Comparison of ENCODE assay signal across 20 cellular contexts in genomic region chr14:99327050-99327449, GRCh38. TPM values are rescaled to one million over a fixed set of nuclear protein-coding genes. Genes with fewer than 3 reads are reported as not detected.
DNase-seq lines count a peak whose midpoint lies in the region; ATAC-seq, FAIRE-seq and TF ChIP-seq lines count a peak whose summit lies in the region.
"Had no signal": no experiment of that assay in that cellular context is flagged by ENCODE, and none has a peak within 500 bp of the region (broad histone marks: within the 10 kb centered on the region; RNA-seq: fewer than 3 reads in every experiment).

No MANE protein-coding gene starts in this region.

- no peak overlapping the region for H2BK12ac ChIP-seq in H1 (ENCODE audit: low read depth, low read length)

- H2BK20ac ChIP-seq in H1 (ENCODE audit: low read length), result no peak overlapping the region

- no peak for FAIRE-seq in H1 (lab: Jason Lieb, UNC)
- FAIRE-seq: H54 had no signal

- CTCF ChIA-PET in H1 (lab: Charles Lee; ENCODE audit: partially characterized antibody), result interaction anchor here (1.0 to 1.4 kb wide), 6 partner anchors 20 to 89 kb away, joined by 3 to 5 read pairs (median 3); no protein-coding TSS in a partner anchor

- H3K56ac ChIP-seq in H1 (replicated peaks; ENCODE audit: insufficient read length, low read depth, low read length), result no peak overlapping the region

- no peak overlapping the region for H3K27ac ChIP-seq in H1 (ENCODE audit: low read depth, low read length)
- no peak overlapping the region for H3K27ac ChIP-seq in sigmoid colon

- H3K4ac ChIP-seq in H1 (replicated peaks; ENCODE audit: insufficient read length, low read depth, low read length), result no peak overlapping the region

- H3K9ac ChIP-seq in H1 (replicated peaks in 1 of 4; ENCODE audit: extremely low read depth in 1 of 4, low read depth in 3 of 4, low read length in 3 of 4), result no peak overlapping the region

- H2AFZ ChIP-seq in H1 (ENCODE audit: low read length), result no peak overlapping the region

- H3K18ac ChIP-seq in H1 (ENCODE audit: extremely low read depth, low read length), result no peak overlapping the region

- peaks cover 12% of the 10 kb centered on the region for H3K27me3 Mint-ChIP-seq in activated naive CD8-positive, alpha-beta T cell treated with anti-CD3 and anti-CD28 coated beads, Interleukin-2, amount 50 U/mL, for 24 hours

- peak overlapping the region; percentile 38 for H4K91ac ChIP-seq in H1 (replicated peaks; ENCODE audit: insufficient read length, low read length)

- H3K23ac ChIP-seq in H1 (ENCODE audit: insufficient read length), result no peak overlapping the region

- no peaks in the 10 kb centered on the region for H3K79me2 ChIP-seq in H1 (ENCODE audit: control insufficient read depth in 1 of 2, insufficient read depth in 2 of 2, low read length in 2 of 2)

- H3K4me3 ChIP-seq in GM12875 (ENCODE audit: low read depth, low read length), result no peak overlapping the region
- no peak overlapping the region for H3K4me3 ChIP-seq in H1 (ENCODE audit: extremely low read depth in 1 of 4, insufficient read depth in 2 of 4, low read depth in 3 of 4, low read length in 4 of 4)
- H3K4me3 ChIP-seq in retinal pigment epithelial cell (ENCODE audit: low read length), result no peak overlapping the region
- H3K4me3 ChIP-seq in sigmoid colon, result no peak overlapping the region

- intact Hi-C loops in sigmoid colon (cut with DNase I), result no loop called here

- no peak overlapping the region for H2BK120ac ChIP-seq in H1 (replicated peaks; ENCODE audit: low read depth, low read length)

- WGBS in H1 (ENCODE audit: extremely low coverage in 1 of 2, insufficient coverage in 1 of 2, insufficient read length in 1 of 2, insufficient replicate concordance in 2 of 2, low coverage in 1 of 2, low lambda C conversion rate in 2 of 2, missing lambda C conversion rate in 1 of 2), 2 experiments, result 81% methylated on average over 5 of the region's 5 CpGs; no CpG with 5 or more reads in 1 of the 2 experiments
- WGBS in sigmoid colon, 2 donors, result 72 to 75% methylated on average over 5 of the region's 5 CpGs

- H3K27me3 ChIP-seq in H1 (replicated peaks in 1 of 4; ENCODE audit: control insufficient read depth in 3 of 4, extremely low read depth in 1 of 4, insufficient read depth in 3 of 4, low read length in 3 of 4) (no peaks in the 10 kb centered on the region), sigmoid colon (peaks cover 0 to 28% (median 0%) of the 10 kb centered on the region in 3 donors)

- TF ChIP-seq POLR2A in H1 (IDR thresholded peaks at IDR 0.05; ENCODE audit: control extremely low read depth in 1 of 2, low read depth in 2 of 2, low read length in 2 of 2) (no peak), sigmoid colon (IDR thresholded peaks at IDR 0.05) (no peak)

- no peak overlapping the region for H4K5ac ChIP-seq in H1 (ENCODE audit: insufficient read length, low read depth, low read length)

- no peak for TF ChIP-seq RAD21 in H1 (IDR thresholded peaks at IDR 0.05 in 1 of 2, conservative IDR thresholded peaks at IDR 0.05 in 1 of 2; ENCODE audit: low read depth in 2 of 2, low read length in 2 of 2)

- H3K79me1 ChIP-seq in H1 (ENCODE audit: low read depth, low read length), result no peaks in the 10 kb centered on the region

- TF ChIP-seq EP300 in H1 (IDR thresholded peaks at IDR 0.05; ENCODE audit: borderline replicate concordance in 1 of 2, low read depth in 2 of 2, low read length in 2 of 2) (no peak), sigmoid colon (IDR thresholded peaks at IDR 0.05) (no peak)

- peaks cover 0 to 3% (median 0%) of the 10 kb centered on the region in 4 experiments; a peak in 1 of 7 replicates for H3K4me1 ChIP-seq in H1 (replicated peaks in 1 of 4; ENCODE audit: control insufficient read depth in 3 of 4, insufficient read depth in 4 of 4, low read length in 3 of 4)
- H3K4me1 ChIP-seq in sigmoid colon, result no peaks in the 10 kb centered on the region

- no peaks in the 10 kb centered on the region for H3K9me3 Mint-ChIP-seq in activated naive CD8-positive, alpha-beta T cell treated with anti-CD3 and anti-CD28 coated beads, Interleukin-2, amount 50 U/mL, for 24 hours
- H3K9me3 Mint-ChIP-seq: T-helper 2 cell treated with Interferon-gamma antibody and Interleukin-4, amounts not matched to agents 5 μg/mL and 100 μg/mL, for 36 hours had no signal

- H2BK15ac ChIP-seq in H1 (ENCODE audit: low read length), result no peak overlapping the region

- no peaks in the 10 kb centered on the region for H3K4me1 Mint-ChIP-seq in activated naive CD8-positive, alpha-beta T cell treated with anti-CD3 and anti-CD28 coated beads, Interleukin-2, amount 50 U/mL, for 24 hours

- no peak overlapping the region for H2AK5ac ChIP-seq in H1 (ENCODE audit: low read depth, low read length)

- no peak overlapping the region for H3K14ac ChIP-seq in H1 (ENCODE audit: insufficient read length)

- no peak overlapping the region for H3K27ac Mint-ChIP-seq in activated naive CD8-positive, alpha-beta T cell treated with anti-CD3 and anti-CD28 coated beads, Interleukin-2, amount 50 U/mL, for 24 hours
- H3K27ac Mint-ChIP-seq: T-helper 2 cell treated with Interferon-gamma antibody and Interleukin-4, amounts not matched to agents 5 μg/mL and 100 μg/mL, for 36 hours had no signal

- H3K36me3 ChIP-seq in H1 (ENCODE audit: control insufficient read depth in 2 of 4, insufficient read depth in 4 of 4, low read length in 3 of 4) (no peaks in the 10 kb centered on the region), sigmoid colon (no peaks in the 10 kb centered on the region)

- no peak overlapping the region for H4K8ac ChIP-seq in H1 (ENCODE audit: extremely low read depth, insufficient read depth, low read length)

- H4K20me1 ChIP-seq in H1 (replicated peaks in 1 of 2; ENCODE audit: control insufficient read depth in 1 of 2, insufficient read depth in 2 of 2, low read length in 2 of 2), result no peaks in the 10 kb centered on the region

- peak; percentile 8; the same call in 1 of the 2 replicates for TF ChIP-seq CTCF in GM12875 (IDR thresholded peaks at IDR 0.05; ENCODE audit: borderline replicate concordance, insufficient read depth, low read depth, low read length)
- peak; percentile 3 to 26 (median 13); a peak in 2 of 4 replicates for TF ChIP-seq CTCF in H1 (IDR thresholded peaks at IDR 0.05; ENCODE audit: control extremely low read depth in 1 of 3, insufficient read depth in 1 of 3, low read depth in 1 of 3, low read length in 3 of 3)
- TF ChIP-seq CTCF in retinal pigment epithelial cell (conservative IDR thresholded peaks at IDR 0.05; ENCODE audit: low read depth, low read length), result peak; percentile 35
- no peak for TF ChIP-seq CTCF in sigmoid colon (IDR thresholded peaks at IDR 0.05)

- peak; percentile 21 for DNase-seq in NAMALWA (ENCODE audit: low spot score)
- DNase-seq in H1 (ENCODE audit: low read depth in 1 of 2, low spot score in 2 of 2), result peak in 1 of 2 experiments; percentile 39
- DNase-seq in retinal pigment epithelial cell (ENCODE audit: low read depth), result no peak
- no peak for DNase-seq in activated T-cell treated with anti-CD3 and anti-CD28 coated beads, Interleukin-2, amount 50 U/mL, for 1 hour
- no peak for DNase-seq in activated naive CD8-positive, alpha-beta T cell treated with anti-CD3 and anti-CD28 coated beads, Interleukin-2, amount 50 U/mL, for 24 hours
- DNase-seq in sigmoid colon, result no peak
- DNase-seq: AML-193; anterior cingulate cortex; Calu3; GDM1; NCI-H187; occipital lobe; SIG-M5; stimulated activated CD4-positive, alpha-beta T cell treated with anti-CD3 and anti-CD28 coated beads, Interleukin-2, amount 100 ng/mL, for 48 hours; substantia nigra had no signal

- H3K4me3 Mint-ChIP-seq in activated naive CD8-positive, alpha-beta T cell treated with anti-CD3 and anti-CD28 coated beads, Interleukin-2, amount 50 U/mL, for 24 hours, result no peak overlapping the region
- H3K4me3 Mint-ChIP-seq: T-helper 2 cell treated with Interferon-gamma antibody and Interleukin-4, amounts not matched to agents 5 μg/mL and 100 μg/mL, for 36 hours had no signal

- POLR2A ChIA-PET in H1 (lab: Charles Lee; ENCODE audit: partially characterized antibody), result interaction anchor here (1.0 kb wide), 1 partner anchor 64 kb away, joined by 3 read pairs; no protein-coding TSS in a partner anchor

- H3K36me3 Mint-ChIP-seq in activated naive CD8-positive, alpha-beta T cell treated with anti-CD3 and anti-CD28 coated beads, Interleukin-2, amount 50 U/mL, for 24 hours (ENCODE audit: low read depth), result no peaks in the 10 kb centered on the region

- no peak overlapping the region for H3K4me2 ChIP-seq in H1 (ENCODE audit: insufficient read depth in 1 of 2, low read depth in 2 of 2, low read length in 2 of 2)

- no peaks in the 10 kb centered on the region for H3K23me2 ChIP-seq in H1 (ENCODE audit: low read depth, low read length)

- H3K9me3 ChIP-seq in H1 (ENCODE audit: insufficient read depth in 2 of 2, low read depth in 1 of 2, low read length in 1 of 2), result no peaks in the 10 kb centered on the region
- H3K9me3 ChIP-seq in sigmoid colon, result peaks cover 0 to 5% (median 0%) of the 10 kb centered on the region in 4 donors

- ATAC-seq in activated naive CD8-positive, alpha-beta T cell treated with anti-CD3 and anti-CD28 coated beads, Interleukin-2, amount 50 U/mL, for 24 hours, result no peak

- H2BK5ac ChIP-seq in H1 (ENCODE audit: low read depth, low read length), result no peak overlapping the region

TF ChIP-seq in H1, 55 proteins besides CTCF, POLR2A, EP300 and RAD21 (continues in another document):
- TF ChIP-seq CHD2 (IDR thresholded peaks at IDR 0.05; ENCODE audit: low read length), result no peak
- TF ChIP-seq ATF2 (IDR thresholded peaks at IDR 0.05; ENCODE audit: low read length), result no peak
- no peak for TF ChIP-seq CHD1 (IDR thresholded peaks at IDR 0.05; ENCODE audit: low read depth, low read length)

RNA-seq across cellular contexts. Expression of gene BCL11B, which starts 55.1 kb away (rescaled TPM):
- total RNA-seq in H1 (2021; fragmentation: NEBNext Ultra II Directional; extraction: Animal tissue kit (Norgen Biotek cat#: 25700)), result 5.9 TPM in 2 replicates
- 0.63 and 0.80 TPM in 2 replicates for polyA plus RNA-seq in H1 (2011; rRNA removed)
- polyA plus RNA-seq in H1 (2011; cell fraction: cytosol; rRNA removed), result 0.85 TPM
- polyA plus RNA-seq in H1 (2011; cell fraction: nucleus; rRNA removed), result 1.5 TPM
- 1.1 to 2.2 TPM (median 1.2 TPM) in 4 replicates for polyA plus RNA-seq in H1 (2012, experiment 1 of 2)
- polyA plus RNA-seq in H1 (2012, experiment 2 of 2), result 0.22 TPM
- 2.1 TPM for polyA plus RNA-seq in H1 (2013, experiment 1 of 2)
- polyA plus RNA-seq in H1 (2013, experiment 2 of 2), result 2.1 TPM
- polyA minus RNA-seq in H1 (2011; rRNA and poly(A)+ RNA removed), result 1.7 and 1.9 TPM in 2 replicates
- 3.2 TPM for polyA minus RNA-seq in H1 (2011; cell fraction: cytosol; rRNA and poly(A)+ RNA removed)
- polyA minus RNA-seq in H1 (2011; cell fraction: nucleus; rRNA and poly(A)+ RNA removed), result 4.1 TPM
- total RNA-seq in sigmoid colon, result under 1 TPM; under 0.01 to 0.28 (median 0.15) TPM
- 1 to 10 TPM in 1 of 3 donors, under 1 TPM in 2; 0.23 to 3.5 (median 0.60) TPM for polyA plus RNA-seq in sigmoid colon
- total RNA-seq: fibroblast of villous mesenchyme, NCI-H460 had no signal

Comparison
In these comparisons a context has a peak if more than half of its experiments do, and no peak if none do; other contexts are left out.
1. CTCF ChIP-seq: peak in GM12875 (single experiment), H1 (3 of 3) and retinal pigment epithelial cell (single experiment); none in sigmoid colon (0 of 4).